Comparison of ENCODE assay signal across 14 cellular contexts in the genomic region with DNA sequence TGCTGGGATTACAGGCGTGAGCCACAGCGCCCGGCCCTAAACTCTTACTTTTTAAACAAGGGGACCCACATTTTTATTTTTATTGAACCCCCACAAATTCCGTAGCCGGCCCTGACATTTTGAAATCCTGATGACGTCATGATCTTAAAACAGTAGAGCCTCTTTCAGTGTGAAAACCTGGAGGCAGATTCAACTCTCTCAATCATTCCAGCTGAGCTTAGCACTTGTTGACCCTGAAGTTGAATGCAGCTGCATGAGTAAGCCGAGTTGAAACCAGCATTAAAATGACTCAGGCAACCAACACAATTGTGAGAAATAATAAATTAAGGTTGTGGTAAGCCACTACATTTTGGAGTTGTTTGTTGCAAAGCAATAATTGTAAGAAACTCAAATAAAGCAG.
A peak's percentile ranks its signal among the peaks of the same experiment; 100 is the strongest.
DNase-seq lines count a peak whose midpoint lies in the region; ATAC-seq and TF ChIP-seq lines count a peak whose summit lies in the region.
"Had no signal": no experiment of that assay in that cellular context is flagged by ENCODE, and none has a peak within 500 bp of the region (broad histone marks: within the 10 kb centered on the region; RNA-seq: fewer than 3 reads in every experiment).

No MANE protein-coding gene starts in this region.

- TF ChIP-seq CTCF in PC-9 (conservative IDR thresholded peaks at IDR 0.05), result no peak
- no peak for TF ChIP-seq CTCF in lower lobe of right lung (IDR thresholded peaks at IDR 0.05)

- H3K36me3 ChIP-seq in PC-9 (ENCODE audit: low read depth) (no peaks in the 10 kb centered on the region), lower lobe of right lung (no peaks in the 10 kb centered on the region)
- H3K36me3 ChIP-seq: esophagus squamous epithelium had no signal

- no peaks in the 10 kb centered on the region for H3K36me3 Mint-ChIP-seq in activated CD4-positive, alpha-beta memory T cell treated with anti-CD3 and anti-CD28 coated beads for 36 hours
- H3K36me3 Mint-ChIP-seq: CD14-positive monocyte had no signal

- no peaks in the 10 kb centered on the region for H3K79me2 ChIP-seq in PC-9 (ENCODE audit: low read depth)

- H3K27ac ChIP-seq in PC-9 (no peak overlapping the region), epithelial cell of prostate (no peak overlapping the region), lower lobe of right lung (no peak overlapping the region)
- H3K27ac ChIP-seq: esophagus squamous epithelium had no signal

- H3K4me1 ChIP-seq in PC-9 (replicated peaks; ENCODE audit: insufficient read depth), result no peaks in the 10 kb centered on the region
- no peaks in the 10 kb centered on the region for H3K4me1 ChIP-seq in lower lobe of right lung
- H3K4me1 ChIP-seq: esophagus squamous epithelium had no signal

- H3K27me3 ChIP-seq in PC-9 (ENCODE audit: insufficient read depth, low read depth) (no peaks in the 10 kb centered on the region), lower lobe of right lung (ENCODE audit: low read depth) (no peaks in the 10 kb centered on the region)
- H3K27me3 ChIP-seq: esophagus squamous epithelium had no signal

- H3K4me3 ChIP-seq in PC-9 (peak overlapping the region; percentile 52), lower lobe of right lung (no peak overlapping the region)
- H3K4me3 ChIP-seq: esophagus squamous epithelium had no signal

- no peaks in the 10 kb centered on the region for H3F3A ChIP-seq in PC-9 (ENCODE audit: insufficient read depth, low read depth)

- intact Hi-C loops in PC-9 (cut with micrococcal nuclease; ENCODE audit: unreplicated experiment) (no loop called here), lower lobe of right lung (cut with DNase I) (no loop called here)
- intact Hi-C loops in activated CD4-positive, alpha-beta memory T cell treated with anti-CD3 and anti-CD28 coated beads for 36 hours (cut with micrococcal nuclease), result no loop called here

- H3K9me3 Mint-ChIP-seq in activated CD4-positive, alpha-beta memory T cell treated with anti-CD3 and anti-CD28 coated beads for 36 hours, result peaks cover 4% of the 10 kb centered on the region

- no peak overlapping the region for H3K27ac Mint-ChIP-seq in activated CD4-positive, alpha-beta memory T cell treated with anti-CD3 and anti-CD28 coated beads for 36 hours
- H3K27ac Mint-ChIP-seq: stimulated activated naive CD8-positive, alpha-beta T cell treated with anti-CD3 and anti-CD28 coated beads, Interleukin-15, Interleukin-2, amounts not matched to agents 100 ng/mL and 50 ng/mL, for 24 hours had no signal

- H3K4me2 ChIP-seq in PC-9, result peak overlapping the region; percentile 57

- DNase-seq in GM03348 (ENCODE audit: low spot score) (peak; percentile 67), PC-9 (peak in 1 of 2 experiments; percentile 70), epithelial cell of prostate (ENCODE audit: low read depth, low spot score) (peak; percentile 76), non-pigmented ciliary epithelial cell (ENCODE audit: low read depth) (peak; percentile 70), lower lobe of right lung (no peak)
- DNase-seq in activated CD4-positive, alpha-beta memory T cell treated with anti-CD3 and anti-CD28 coated beads for 36 hours, result no peak
- DNase-seq: activated CD8-positive, alpha-beta memory T cell treated with anti-CD3 and anti-CD28 coated beads for 24 hours; cerebellar nuclear complex; esophagus squamous epithelium; GF-D8 had no signal

- H4K20me1 ChIP-seq in PC-9 (ENCODE audit: insufficient read depth), result no peaks in the 10 kb centered on the region

- CTCF ChIA-PET in PC-9 (lab: Charles Lee), result no interaction called here
- CTCF ChIA-PET in activated CD4-positive, alpha-beta memory T cell treated with anti-CD3 and anti-CD28 coated beads for 36 hours (lab: Charles Lee), result no interaction called here

- no peaks in the 10 kb centered on the region for H3K4me1 Mint-ChIP-seq in activated CD4-positive, alpha-beta memory T cell treated with anti-CD3 and anti-CD28 coated beads for 36 hours (ENCODE audit: low read depth)
- H3K4me1 Mint-ChIP-seq: CD14-positive monocyte had no signal

- ATAC-seq in lower lobe of right lung (no peak), GM21390 (IDR thresholded peaks at IDR 0.05; ENCODE audit: unreplicated experiment) (no peak), HG02642 (IDR thresholded peaks at IDR 0.05; ENCODE audit: poor library complexity, unreplicated experiment) (no peak)

- POLR2A ChIA-PET in PC-9 (lab: Charles Lee; ENCODE audit: unreplicated experiment), result no interaction called here
- POLR2A ChIA-PET in activated CD4-positive, alpha-beta memory T cell treated with anti-CD3 and anti-CD28 coated beads for 36 hours (lab: Charles Lee), result no interaction called here

- H3K9me2 ChIP-seq in PC-9 (ENCODE audit: insufficient read depth), result no peaks in the 10 kb centered on the region

- H2AFZ ChIP-seq in PC-9, result peak overlapping the region; percentile 69

- H3K9me3 ChIP-seq in PC-9 (ENCODE audit: insufficient read depth, low read depth) (no peaks in the 10 kb centered on the region), lower lobe of right lung (no peaks in the 10 kb centered on the region)
- H3K9me3 ChIP-seq: esophagus squamous epithelium had no signal

- BruUV-seq in PC-9 (replicated peaks; lab: Mats Ljungman, UMichigan), result no TSS peak

- no peaks in the 10 kb centered on the region for H3K27me3 Mint-ChIP-seq in activated CD4-positive, alpha-beta memory T cell treated with anti-CD3 and anti-CD28 coated beads for 36 hours
- H3K27me3 Mint-ChIP-seq: stimulated activated naive CD8-positive, alpha-beta T cell treated with anti-CD3 and anti-CD28 coated beads, Interleukin-15, Interleukin-2, amounts not matched to agents 100 ng/mL and 50 ng/mL, for 24 hours had no signal

- no peak overlapping the region for H3K4me3 Mint-ChIP-seq in activated CD4-positive, alpha-beta memory T cell treated with anti-CD3 and anti-CD28 coated beads for 36 hours
- H3K4me3 Mint-ChIP-seq: CD14-positive monocyte; stimulated activated naive CD8-positive, alpha-beta T cell treated with anti-CD3 and anti-CD28 coated beads, Interleukin-15, Interleukin-2, amounts not matched to agents 100 ng/mL and 50 ng/mL, for 24 hours had no signal

Comparison
In these comparisons a context has a peak if more than half of its experiments do, and no peak if none do; other contexts are left out.
1. DNase-seq: peak in GM03348 (single experiment), epithelial cell of prostate (single experiment) and non-pigmented ciliary epithelial cell (single experiment); none in lower lobe of right lung (single experiment) and activated CD4-positive, alpha-beta memory T cell treated with anti-CD3 and anti-CD28 coated beads for 36 hours (single experiment).